Comparison of ENCODE assay signal across 10 cellular contexts in the genomic region with DNA sequence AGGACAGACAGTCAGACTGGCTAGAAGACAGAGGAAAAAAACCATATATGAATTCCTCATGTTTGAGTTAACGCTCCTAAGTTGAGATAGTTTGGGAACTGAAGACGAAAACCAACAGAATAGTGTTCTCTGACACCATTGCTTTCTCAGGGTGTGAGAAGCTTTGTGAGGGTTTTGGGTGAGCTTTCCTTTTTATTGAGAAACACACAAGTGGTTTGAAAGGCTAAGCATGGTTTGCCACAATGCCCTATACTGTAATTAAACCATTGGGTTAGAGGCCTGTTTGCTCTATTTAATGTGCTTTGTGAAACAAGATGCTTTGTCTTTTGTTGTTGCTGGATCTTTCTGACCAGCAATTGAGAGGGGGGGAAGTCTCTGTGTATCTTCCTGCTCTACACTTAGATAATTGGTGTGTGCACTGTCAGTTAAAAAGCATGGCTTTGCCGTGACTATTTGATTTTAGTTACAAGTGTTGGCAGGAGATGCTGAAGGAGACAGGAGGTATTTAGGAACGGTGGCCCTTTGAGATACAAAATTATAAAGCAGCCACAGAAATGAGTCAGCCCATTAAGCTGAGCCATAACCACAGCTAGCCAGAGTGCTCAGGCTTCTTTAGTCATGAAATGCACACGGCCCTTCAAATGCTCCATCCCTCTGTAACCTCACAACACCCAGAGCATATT.
DNase-seq lines count a peak whose midpoint lies in the region; ATAC-seq and TF ChIP-seq lines count a peak whose summit lies in the region.
"Had no signal": no experiment of that assay in that cellular context is flagged by ENCODE, and none has a peak within 500 bp of the region (broad histone marks: within the 10 kb centered on the region; RNA-seq: fewer than 3 reads in every experiment).

No MANE protein-coding gene starts in this region.

- H3K36me3 Mint-ChIP-seq in WTC11 = peaks cover 2% of the 10 kb centered on the region
- peaks cover 3% of the 10 kb centered on the region for H3K36me3 Mint-ChIP-seq in chondrocyte (ENCODE audit: low read depth)
- H3K36me3 Mint-ChIP-seq: memory B cell had no signal

- H3K4me1 Mint-ChIP-seq in WTC11 (peaks cover 5% of the 10 kb centered on the region), chondrocyte (ENCODE audit: low read depth) (no peaks in the 10 kb centered on the region)
- H3K4me1 Mint-ChIP-seq: memory B cell had no signal

- TF ChIP-seq POLR2A in vagina (IDR thresholded peaks at IDR 0.05) = no peak

- intact Hi-C loops in vagina (cut with DNase I) = no loop called here

- H3K4me3 Mint-ChIP-seq in WTC11 (no peak overlapping the region), chondrocyte (ENCODE audit: unreplicated experiment) (no peak overlapping the region)
- H3K4me3 Mint-ChIP-seq: memory B cell had no signal

- H3K4me1 ChIP-seq in SJCRH30 (peaks cover 8% of the 10 kb centered on the region), vagina (peaks cover 7% of the 10 kb centered on the region)

- ATAC-seq in WTC11 = no peak

- H3K27me3 ChIP-seq in SJCRH30 (no peaks in the 10 kb centered on the region), vagina (no peaks in the 10 kb centered on the region)
- H3K27me3 ChIP-seq: cardiac muscle cell had no signal

- DNase-seq in DMS153 treated with DMSO at 0.1 percent for 48 hours (lab: John Stamatoyannopoulos, UW; ENCODE audit: unreplicated experiment) (peak; percentile 88), HT1080 (ENCODE audit: low read depth) (peak; percentile 94), SJCRH30 (peak; percentile 6 to 41), iris pigment epithelial cell (ENCODE audit: low read depth) (peak; percentile 80), epidermal melanocyte (ENCODE audit: insufficient read length, low spot score) (no peak), vagina (ENCODE audit: extremely low spot score in 2 of 2) (no peak), WTC11 (ENCODE audit: low spot score) (no peak), chondrocyte (ENCODE audit: low spot score) (no peak)

- POLR2A ChIA-PET in WTC11 (lab: Charles Lee) = no interaction called here

- no peaks in the 10 kb centered on the region for H3K27me3 Mint-ChIP-seq in WTC11 (ENCODE audit: low read depth)
- H3K27me3 Mint-ChIP-seq in chondrocyte (ENCODE audit: low read depth) = peaks cover 9% of the 10 kb centered on the region

- H3K9me3 ChIP-seq in SJCRH30 (replicated peaks) (peaks cover 3% of the 10 kb centered on the region; the same call in 1 of the 2 replicates), vagina (no peaks in the 10 kb centered on the region)

- peak overlapping the region; percentile 49 for H3K27ac ChIP-seq in SJCRH30
- no peak overlapping the region for H3K27ac ChIP-seq in vagina
- H3K27ac ChIP-seq: cardiac muscle cell had no signal

- no peak for TF ChIP-seq CTCF in vagina (IDR thresholded peaks at IDR 0.05)
- TF ChIP-seq CTCF in WTC11 (IDR thresholded peaks at IDR 0.05) = no peak
- TF ChIP-seq CTCF in chondrocyte (IDR thresholded peaks at IDR 0.05) = no peak

- CTCF ChIA-PET in WTC11 (lab: Charles Lee) = no interaction called here

- peaks cover 33% of the 10 kb centered on the region for H3K9me3 Mint-ChIP-seq in WTC11
- peaks cover 6% of the 10 kb centered on the region for H3K9me3 Mint-ChIP-seq in chondrocyte (ENCODE audit: low read depth)

- H3K27ac Mint-ChIP-seq in WTC11 (no peak overlapping the region), chondrocyte (ENCODE audit: unreplicated experiment) (no peak overlapping the region)
- H3K27ac Mint-ChIP-seq: memory B cell had no signal

- H3K36me3 ChIP-seq in SJCRH30 (no peaks in the 10 kb centered on the region), vagina (no peaks in the 10 kb centered on the region)
- H3K36me3 ChIP-seq: cardiac muscle cell had no signal

- H3K4me3 ChIP-seq in SJCRH30 = no peak overlapping the region
- H3K4me3 ChIP-seq in vagina = no peak overlapping the region
- H3K4me3 ChIP-seq: cardiac muscle cell had no signal

TF ChIP-seq in WTC11, 78 proteins besides CTCF, POLR2A, EP300 and RAD21:
- TF ChIP-seq, protein P1, sequence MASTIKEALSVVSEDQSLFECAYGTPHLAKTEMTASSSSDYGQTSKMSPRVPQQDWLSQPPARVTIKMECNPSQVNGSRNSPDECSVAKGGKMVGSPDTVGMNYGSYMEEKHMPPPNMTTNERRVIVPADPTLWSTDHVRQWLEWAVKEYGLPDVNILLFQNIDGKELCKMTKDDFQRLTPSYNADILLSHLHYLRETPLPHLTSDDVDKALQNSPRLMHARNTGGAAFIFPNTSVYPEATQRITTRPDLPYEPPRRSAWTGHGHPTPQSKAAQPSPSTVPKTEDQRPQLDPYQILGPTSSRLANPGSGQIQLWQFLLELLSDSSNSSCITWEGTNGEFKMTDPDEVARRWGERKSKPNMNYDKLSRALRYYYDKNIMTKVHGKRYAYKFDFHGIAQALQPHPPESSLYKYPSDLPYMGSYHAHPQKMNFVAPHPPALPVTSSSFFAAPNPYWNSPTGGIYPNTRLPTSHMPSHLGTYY (CRISPR knock-in tag; IDR thresholded peaks at IDR 0.05) = no peak
- TF ChIP-seq ELF4 (CRISPR knock-in tag; IDR thresholded peaks at IDR 0.05; ENCODE audit: low read depth) (no peak), FOXP1 (CRISPR knock-in tag; IDR thresholded peaks at IDR 0.05; ENCODE audit: borderline replicate concordance) (no peak), NFYB (CRISPR knock-in tag; conservative IDR thresholded peaks at IDR 0.05; ENCODE audit: low read depth) (no peak), NR1H2 (CRISPR knock-in tag; IDR thresholded peaks at IDR 0.05) (no peak), ZNF138 (CRISPR knock-in tag; conservative IDR thresholded peaks at IDR 0.05) (no peak)
- TF ChIP-seq, protein P2, sequence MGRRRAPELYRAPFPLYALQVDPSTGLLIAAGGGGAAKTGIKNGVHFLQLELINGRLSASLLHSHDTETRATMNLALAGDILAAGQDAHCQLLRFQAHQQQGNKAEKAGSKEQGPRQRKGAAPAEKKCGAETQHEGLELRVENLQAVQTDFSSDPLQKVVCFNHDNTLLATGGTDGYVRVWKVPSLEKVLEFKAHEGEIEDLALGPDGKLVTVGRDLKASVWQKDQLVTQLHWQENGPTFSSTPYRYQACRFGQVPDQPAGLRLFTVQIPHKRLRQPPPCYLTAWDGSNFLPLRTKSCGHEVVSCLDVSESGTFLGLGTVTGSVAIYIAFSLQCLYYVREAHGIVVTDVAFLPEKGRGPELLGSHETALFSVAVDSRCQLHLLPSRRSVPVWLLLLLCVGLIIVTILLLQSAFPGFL (CRISPR knock-in tag; IDR thresholded peaks at IDR 0.05; ENCODE audit: borderline replicate concordance) = no peak
- TF ChIP-seq, protein P3, sequence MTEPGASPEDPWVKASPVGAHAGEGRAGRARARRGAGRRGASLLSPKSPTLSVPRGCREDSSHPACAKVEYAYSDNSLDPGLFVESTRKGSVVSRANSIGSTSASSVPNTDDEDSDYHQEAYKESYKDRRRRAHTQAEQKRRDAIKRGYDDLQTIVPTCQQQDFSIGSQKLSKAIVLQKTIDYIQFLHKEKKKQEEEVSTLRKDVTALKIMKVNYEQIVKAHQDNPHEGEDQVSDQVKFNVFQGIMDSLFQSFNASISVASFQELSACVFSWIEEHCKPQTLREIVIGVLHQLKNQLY (CRISPR knock-in tag; IDR thresholded peaks at IDR 0.05) = no peak
- TF ChIP-seq, protein P4, sequence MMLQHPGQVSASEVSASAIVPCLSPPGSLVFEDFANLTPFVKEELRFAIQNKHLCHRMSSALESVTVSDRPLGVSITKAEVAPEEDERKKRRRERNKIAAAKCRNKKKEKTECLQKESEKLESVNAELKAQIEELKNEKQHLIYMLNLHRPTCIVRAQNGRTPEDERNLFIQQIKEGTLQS (CRISPR knock-in tag; conservative IDR thresholded peaks at IDR 0.05) = no peak

Comparison
In these comparisons a context has a peak if more than half of its experiments do, and no peak if none do; other contexts are left out.
1. DNase-seq: peak in DMS153 treated with DMSO at 0.1 percent for 48 hours (single experiment), HT1080 (single experiment), SJCRH30 (2 of 2) and iris pigment epithelial cell (single experiment); none in epidermal melanocyte (single experiment), vagina (0 of 2), WTC11 (single experiment) and chondrocyte (single experiment).